Comparison of ENCODE assay signal across 9 cellular contexts in the genomic region with DNA sequence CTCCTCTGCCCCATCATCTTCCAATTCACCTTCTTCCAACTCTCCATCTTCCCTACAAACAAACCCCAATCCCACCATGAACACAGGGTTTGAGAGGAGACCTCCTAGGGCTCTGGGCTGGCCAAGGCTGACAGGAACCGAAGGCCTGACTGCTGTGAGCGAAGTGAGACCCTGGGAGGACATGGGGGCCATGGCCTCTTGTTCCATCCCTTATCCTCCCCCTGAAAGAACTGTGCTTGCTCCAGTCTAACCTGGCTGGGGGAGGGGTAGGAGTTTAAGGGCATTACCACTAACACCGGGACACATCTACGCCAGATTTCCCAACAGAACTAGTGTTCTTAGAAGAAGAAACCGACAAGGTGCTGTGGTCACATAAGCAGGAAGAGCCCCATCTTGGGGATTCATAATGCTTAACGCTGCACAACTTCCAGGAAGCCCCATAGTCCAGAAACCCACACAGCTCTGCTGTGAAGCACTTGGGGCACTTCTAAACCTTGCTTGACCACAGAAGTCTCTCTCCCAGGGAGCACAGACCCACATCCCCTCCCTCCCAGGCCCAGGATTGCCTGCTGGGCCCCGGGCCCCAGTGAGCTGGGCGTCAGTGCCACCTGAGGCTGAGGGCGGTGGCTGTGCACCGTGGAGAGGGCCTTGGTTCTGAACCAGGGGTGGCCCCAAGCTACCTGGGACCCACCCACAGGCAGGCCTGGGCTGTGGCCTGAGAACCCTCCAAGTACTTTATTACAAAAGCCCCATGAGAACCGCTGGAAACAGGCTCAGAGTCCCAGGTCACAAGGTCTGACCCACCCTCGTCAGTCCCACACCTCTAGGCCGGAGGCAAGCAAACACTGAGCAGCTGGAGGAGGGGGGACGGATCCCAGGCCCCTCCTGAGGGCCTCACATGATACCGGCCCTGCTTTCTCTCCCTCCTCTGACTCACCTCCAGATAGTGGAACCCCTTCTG. TPM values are rescaled to one million over a fixed set of nuclear protein-coding genes. Genes with fewer than 3 reads are reported as not detected.
A peak's percentile ranks its signal among the peaks of the same experiment; 100 is the strongest.
DNase-seq lines count a peak whose midpoint lies in the region; ATAC-seq, FAIRE-seq and TF ChIP-seq lines count a peak whose summit lies in the region.
"Had no signal": no experiment of that assay in that cellular context is flagged by ENCODE, and none has a peak within 500 bp of the region (broad histone marks: within the 10 kb centered on the region; RNA-seq: fewer than 3 reads in every experiment).

No MANE protein-coding gene starts in this region.

- CTCF ChIA-PET in A549 (lab: Yijun Ruan, JAX) = interaction anchor here (0.6 to 4.7 kb wide), 13 partner anchors 10 to 338 kb away, joined by 3 to 33 read pairs (median 4); no protein-coding TSS in a partner anchor
- CTCF ChIA-PET in K562 (lab: Yijun Ruan, JAX; ENCODE audit: low intra/inter-chr PET ratio) = no interaction called here

- no peaks in the 10 kb centered on the region for H3K27me3 ChIP-seq in Loucy (ENCODE audit: insufficient read depth, low read length, poor library complexity, severe bottlenecking)
- H3K27me3 ChIP-seq in K562 (ENCODE audit: control insufficient read depth in 2 of 2, insufficient read depth in 2 of 2, low read length in 2 of 2) = no peaks in the 10 kb centered on the region

- no peaks in the 10 kb centered on the region for H3K9me3 Mint-ChIP-seq in nephron

- peak overlapping the region; percentile 43 to 68; a peak in 3 of 6 replicates for H3K27ac ChIP-seq in A549
- peak overlapping the region; percentile 15; the same call in 2 of the 3 replicates for H3K27ac ChIP-seq in K562 (ENCODE audit: extremely low read depth, low read depth, low read length)

- no peak overlapping the region for H2AFZ ChIP-seq in Loucy (ENCODE audit: low read length)
- H2AFZ ChIP-seq in K562 (ENCODE audit: low read depth, low read length) = no peak overlapping the region

- H3K27me3 Mint-ChIP-seq in nephron (ENCODE audit: low read depth) = no peaks in the 10 kb centered on the region

- H3K4me3 ChIP-seq in A549 (no peak overlapping the region), Loucy (ENCODE audit: low read length, poor library complexity, severe bottlenecking) (peak overlapping the region; percentile 36), K562 (no peak overlapping the region)

- no peak overlapping the region for H3K4me2 ChIP-seq in A549
- peak overlapping the region; percentile 68 for H3K4me2 ChIP-seq in Loucy (ENCODE audit: low read depth, low read length, poor library complexity, severe bottlenecking)
- no peak overlapping the region for H3K4me2 ChIP-seq in K562 (ENCODE audit: insufficient read depth, low read length)

- no peaks in the 10 kb centered on the region for H3K9me2 ChIP-seq in Loucy (replicated peaks; ENCODE audit: low read depth, low read length)

- no peak for TF ChIP-seq EP300 in A549 (IDR thresholded peaks at IDR 0.05)
- TF ChIP-seq EP300 in K562 (IDR thresholded peaks at IDR 0.05; ENCODE audit: low read length) = no peak

- intact Hi-C loops in K562 (cut with micrococcal nuclease) = no loop called here

- DNase-seq in A549 (ENCODE audit: low read depth in 1 of 2, low spot score in 1 of 2) (no peak), K562 (ENCODE audit: extremely low read depth in 1 of 4, low spot score in 3 of 4) (no peak), NCI-H748 treated with DMSO at 0.1 percent for 48 hours (lab: John Stamatoyannopoulos, UW) (no peak), T1000 (lab: John Stamatoyannopoulos, UW) (no peak)

- no TSS peak for BruUV-seq in K562 (replicated peaks; lab: Mats Ljungman, UMichigan)

- H3K9ac ChIP-seq in Loucy (ENCODE audit: low read depth, low read length, poor library complexity, severe bottlenecking) = peak overlapping the region; percentile 62
- H3K9ac ChIP-seq in K562 (ENCODE audit: insufficient read depth in 1 of 2, low read depth in 2 of 2, low read length in 2 of 2) = peak overlapping the region in 1 of 2 experiments; percentile 84; a peak in 2 of 4 replicates

- TF ChIP-seq CTCF in A549 (IDR thresholded peaks at IDR 0.05) = no peak
- no peak for TF ChIP-seq CTCF in Loucy (conservative IDR thresholded peaks at IDR 0.05; ENCODE audit: low read length)
- TF ChIP-seq CTCF in K562 (IDR thresholded peaks at IDR 0.05 in 2 of 3, conservative IDR thresholded peaks at IDR 0.05 in 1 of 3; ENCODE audit: insufficient read depth in 2 of 3, low read depth in 1 of 3, low read length in 3 of 3) = no peak
- TF ChIP-seq CTCF in nephron (IDR thresholded peaks at IDR 0.05; ENCODE audit: unreplicated experiment in 3 of 3) = no peak

- peaks cover 38% of the 10 kb centered on the region for H3K36me3 Mint-ChIP-seq in nephron (ENCODE audit: low read depth)

- FAIRE-seq in A549 (lab: Jason Lieb, UNC) (no peak), K562 (lab: Jason Lieb, UNC) (no peak)
- FAIRE-seq: TTC549 had no signal

- ATAC-seq in A549 (no peak; a peak in 1 of 6 replicates), K562 (no peak), HG03571 (IDR thresholded peaks at IDR 0.05; ENCODE audit: unreplicated experiment) (no peak), GM19324 (IDR thresholded peaks at IDR 0.05; ENCODE audit: low FRiP score, unreplicated experiment) (no peak)

- H3K9me1 ChIP-seq in K562 (ENCODE audit: control insufficient read depth, insufficient read depth, low read length) = no peaks in the 10 kb centered on the region

- no peak for TF ChIP-seq RAD21 in A549 (conservative IDR thresholded peaks at IDR 0.05 in 1 of 2, IDR thresholded peaks at IDR 0.05 in 1 of 2)
- no peak for TF ChIP-seq RAD21 in K562 (CRISPR knock-in tag; conservative IDR thresholded peaks at IDR 0.05 in 1 of 2, IDR thresholded peaks at IDR 0.05 in 1 of 2)

- TF ChIP-seq POLR2A in A549 (IDR thresholded peaks at IDR 0.05; ENCODE audit: low read length) = no peak
- no peak for TF ChIP-seq POLR2A in K562 (conservative IDR thresholded peaks at IDR 0.05)

- peaks cover 51% of the 10 kb centered on the region for H3K79me2 ChIP-seq in Loucy (ENCODE audit: insufficient read depth, low read length)
- H3K79me2 ChIP-seq in K562 (ENCODE audit: control insufficient read depth, insufficient read depth, low read length) = peaks cover 61% of the 10 kb centered on the region

- peaks cover 5% of the 10 kb centered on the region; the same call in 1 of the 2 replicates for H3F3A ChIP-seq in Loucy (ENCODE audit: low read depth)

- H3K4me1 ChIP-seq in A549 (peaks cover 26% of the 10 kb centered on the region), Loucy (ENCODE audit: insufficient read depth, low read length, poor library complexity, severe bottlenecking) (peaks cover 29% of the 10 kb centered on the region), K562 (replicated peaks in 1 of 2; ENCODE audit: control insufficient read depth in 2 of 2, insufficient read depth in 2 of 2, low read length in 2 of 2) (peaks cover 11 to 29% of the 10 kb centered on the region in 2 experiments; a peak in 4 of 5 replicates)

- H3K4me1 Mint-ChIP-seq in nephron = peaks cover 48% of the 10 kb centered on the region

- in situ Hi-C loops in K562 (cut with MboI) = no loop called here

- H3K36me3 ChIP-seq in Loucy (ENCODE audit: insufficient read depth, low read length) (peaks cover 37% of the 10 kb centered on the region), K562 (ENCODE audit: control insufficient read depth, insufficient read depth, low read length) (peaks cover 83% of the 10 kb centered on the region; the same call in 2 of the 3 replicates)

- POLR2A ChIA-PET in A549 (lab: Yijun Ruan, JAX) = interaction anchor here (2.4 kb wide), 1 partner anchor 19 kb away, joined by 14 read pairs; a partner anchor contains a TSS
- POLR2A ChIA-PET in K562 (lab: Yijun Ruan, JAX) = interaction anchor here (0.9 to 2.7 kb wide), 7 partner anchors 10 to 60 kb away, joined by 3 to 13 read pairs (median 4); a partner anchor contains a TSS

- H3K4me3 Mint-ChIP-seq in nephron = peak overlapping the region in 1 of 3 experiments; percentile 6

- H4K20me1 ChIP-seq in Loucy (ENCODE audit: insufficient read depth, low read length, poor library complexity, severe bottlenecking) (peaks cover 7% of the 10 kb centered on the region), K562 (replicated peaks; ENCODE audit: control insufficient read depth, insufficient read depth, low read length) (no peaks in the 10 kb centered on the region)

- peak overlapping the region; percentile 36 to 77 (median 54) for H3K27ac Mint-ChIP-seq in nephron

- WGBS in A549 (ENCODE audit: missing lambda C conversion rate) = 89% methylated on average over 15 of the region's 15 CpGs
- WGBS in K562 (ENCODE audit: insufficient coverage, low coverage, missing lambda C conversion rate) = 82% methylated on average over 14 of the region's 15 CpGs

- no peaks in the 10 kb centered on the region for H3K9me3 ChIP-seq in A549
- H3K9me3 ChIP-seq in Loucy (ENCODE audit: insufficient read depth, low read depth, low read length) = no peaks in the 10 kb centered on the region
- H3K9me3 ChIP-seq in K562 (replicated peaks; ENCODE audit: control insufficient read depth, insufficient read depth, low read depth, low read length) = no peaks in the 10 kb centered on the region

RNA-seq across cellular contexts. Expression of a gene that starts 18.7 kb away (rescaled TPM):
- polyA plus RNA-seq in A549 (2011; rRNA removed) = 7.7 and 9.6 TPM in 2 replicates
- 5.9 and 8.3 TPM in 2 replicates for polyA plus RNA-seq in A549 (2012; cell fraction: cytosol; rRNA removed)
- 16.1 and 19.8 TPM in 2 replicates for polyA plus RNA-seq in A549 (2012; cell fraction: nucleus; rRNA removed)
- polyA plus RNA-seq in A549 (2017; fragmentation: RNase III; extraction: RNeasy Plus Mini Kit Qiagen cat#74134 plus additional on column Dnase treatment) = 29.7 to 37.9 TPM (median 33.4 TPM) in 3 replicates
- 13.0 and 16.6 TPM in 2 replicates for polyA minus RNA-seq in A549 (2011; rRNA and poly(A)+ RNA removed)
- 66.1 and 83.6 TPM in 2 replicates for total RNA-seq in K562 (2011; cell fraction: chromatin; rRNA removed; ENCODE audit: low replicate concordance)
- 24.1 and 34.0 TPM in 2 replicates for total RNA-seq in K562 (2011; cell fraction: nucleolus; rRNA removed)
- 30.9 TPM in 2 replicates for total RNA-seq in K562 (2011; cell fraction: nucleoplasm; rRNA removed)
- total RNA-seq in K562 (2014; rRNA removed) = 18.3 and 26.0 TPM in 2 replicates
- 19.6 and 24.1 TPM in 2 replicates for total RNA-seq in K562 (2014; rRNA removed; fragmentation: Illumina TruSeq; extraction: Trizol)
- 13.2 and 19.1 TPM in 2 replicates for total RNA-seq in K562 (2015; rRNA removed; fragmentation: Illumina TruSeq; extraction: Trizol)
- 59.5 and 75.6 TPM in 2 replicates for total RNA-seq in K562 (2021)
- polyA plus RNA-seq in K562 (2011; rRNA removed) = 4.0 and 5.3 TPM in 2 replicates
- polyA plus RNA-seq in K562 (2011; cell fraction: cytosol; rRNA removed) = 2.2 and 3.7 TPM in 2 replicates
- 14.1 and 22.9 TPM in 2 replicates for polyA plus RNA-seq in K562 (2011; cell fraction: nucleus; rRNA removed)
- polyA plus RNA-seq in K562 (2012) = 11.1 and 39.1 TPM in 2 replicates
- 33.5 and 33.7 TPM in 2 replicates for polyA plus RNA-seq in K562 (2014; fragmentation: Illumina TruSeq; extraction: Trizol)
- 1 to 10 TPM; 2.2 to 8.0 TPM for polyA plus RNA-seq in K562 (2014; fragmentation: Nextera tagmentation; extraction: Ambion mirVana)
- polyA plus RNA-seq in K562 (2014; rRNA removed) = 14.4 and 17.6 TPM in 2 replicates
- 14.0 and 14.6 TPM in 2 replicates for polyA minus RNA-seq in K562 (2011; rRNA and poly(A)+ RNA removed)
- 23.3 and 31.7 TPM in 2 replicates for polyA minus RNA-seq in K562 (2011; cell fraction: cytosol; rRNA and poly(A)+ RNA removed)
- 7.5 and 15.8 TPM in 2 replicates for polyA minus RNA-seq in K562 (2011; cell fraction: nucleus; rRNA and poly(A)+ RNA removed)

RNA-seq across cellular contexts. Expression of a gene that starts 35.8 kb away (rescaled TPM):
- 229 and 249 TPM in 2 replicates for polyA plus RNA-seq in A549 (2011; rRNA removed)
- polyA plus RNA-seq in A549 (2012; cell fraction: cytosol; rRNA removed) = 190 and 220 TPM in 2 replicates
- 134 and 175 TPM in 2 replicates for polyA plus RNA-seq in A549 (2012; cell fraction: nucleus; rRNA removed)
- 187 to 206 TPM (median 205 TPM) in 3 replicates for polyA plus RNA-seq in A549 (2017; fragmentation: RNase III; extraction: RNeasy Plus Mini Kit Qiagen cat#74134 plus additional on column Dnase treatment)
- 87.6 and 96.8 TPM in 2 replicates for polyA minus RNA-seq in A549 (2011; rRNA and poly(A)+ RNA removed)
- total RNA-seq in K562 (2011; cell fraction: chromatin; rRNA removed; ENCODE audit: low replicate concordance) = 86.7 and 121 TPM in 2 replicates
- total RNA-seq in K562 (2011; cell fraction: nucleolus; rRNA removed) = 37.9 and 42.4 TPM in 2 replicates
- total RNA-seq in K562 (2011; cell fraction: nucleoplasm; rRNA removed) = 54.9 and 55.4 TPM in 2 replicates
- 194 and 213 TPM in 2 replicates for total RNA-seq in K562 (2014; rRNA removed)
- total RNA-seq in K562 (2014; rRNA removed; fragmentation: Illumina TruSeq; extraction: Trizol) = 215 and 244 TPM in 2 replicates
- total RNA-seq in K562 (2015; rRNA removed; fragmentation: Illumina TruSeq; extraction: Trizol) = 220 and 231 TPM in 2 replicates
- 205 and 217 TPM in 2 replicates for total RNA-seq in K562 (2021)
- polyA plus RNA-seq in K562 (2011; rRNA removed) = 199 and 297 TPM in 2 replicates
- 175 and 205 TPM in 2 replicates for polyA plus RNA-seq in K562 (2011; cell fraction: cytosol; rRNA removed)
- 41.2 and 60.5 TPM in 2 replicates for polyA plus RNA-seq in K562 (2011; cell fraction: nucleus; rRNA removed)
- 207 and 215 TPM in 2 replicates for polyA plus RNA-seq in K562 (2012)
- polyA plus RNA-seq in K562 (2014; fragmentation: Illumina TruSeq; extraction: Trizol) = 293 and 299 TPM in 2 replicates
- polyA plus RNA-seq in K562 (2014; fragmentation: Nextera tagmentation; extraction: Ambion mirVana) = 100 to 1,000 TPM in 1 of 2 experiments, 10 to 100 TPM in 1; 82.8 to 133 TPM
- polyA plus RNA-seq in K562 (2014; rRNA removed) = 250 and 273 TPM in 2 replicates
- 138 and 156 TPM in 2 replicates for polyA minus RNA-seq in K562 (2011; rRNA and poly(A)+ RNA removed)
- 63.5 and 64.3 TPM in 2 replicates for polyA minus RNA-seq in K562 (2011; cell fraction: cytosol; rRNA and poly(A)+ RNA removed)
- polyA minus RNA-seq in K562 (2011; cell fraction: nucleus; rRNA and poly(A)+ RNA removed) = 11.0 and 20.4 TPM in 2 replicates

RNA-seq across cellular contexts. Expression of a gene that starts 46.4 kb away (rescaled TPM):
- polyA plus RNA-seq in A549 (2011; rRNA removed) = 12.4 and 15.2 TPM in 2 replicates
- 112 and 136 TPM in 2 replicates for polyA plus RNA-seq in A549 (2012; cell fraction: cytosol; rRNA removed)
- polyA plus RNA-seq in A549 (2012; cell fraction: nucleus; rRNA removed) = 101 and 132 TPM in 2 replicates
- polyA plus RNA-seq in A549 (2017; fragmentation: RNase III; extraction: RNeasy Plus Mini Kit Qiagen cat#74134 plus additional on column Dnase treatment) = 40.8 to 50.4 TPM (median 42.2 TPM) in 3 replicates
- polyA minus RNA-seq in A549 (2011; rRNA and poly(A)+ RNA removed) = 2.1 and 7.5 TPM in 2 replicates
- total RNA-seq in K562 (2011; cell fraction: chromatin; rRNA removed; ENCODE audit: low replicate concordance) = 1.5 and 6.1 TPM in 2 replicates
- total RNA-seq in K562 (2011; cell fraction: nucleolus; rRNA removed) = 30.7 and 31.5 TPM in 2 replicates
- 10.5 and 11.2 TPM in 2 replicates for total RNA-seq in K562 (2011; cell fraction: nucleoplasm; rRNA removed)
- total RNA-seq in K562 (2014; rRNA removed) = 95.2 and 166 TPM in 2 replicates
- 0.64 and 2.4 TPM in 2 replicates for total RNA-seq in K562 (2014; rRNA removed; fragmentation: Illumina TruSeq; extraction: Trizol)
- total RNA-seq in K562 (2015; rRNA removed; fragmentation: Illumina TruSeq; extraction: Trizol) = 2.4 and 4.4 TPM in 2 replicates
- total RNA-seq in K562 (2021) = 77.6 and 79.5 TPM in 2 replicates
- 8.7 and 14.0 TPM in 2 replicates for polyA plus RNA-seq in K562 (2011; rRNA removed)
- 44.0 and 160 TPM in 2 replicates for polyA plus RNA-seq in K562 (2011; cell fraction: cytosol; rRNA removed)
- 12.9 and 22.9 TPM in 2 replicates for polyA plus RNA-seq in K562 (2011; cell fraction: nucleus; rRNA removed)
- polyA plus RNA-seq in K562 (2012) = 30.2 and 35.3 TPM in 2 replicates
- polyA plus RNA-seq in K562 (2014; fragmentation: Illumina TruSeq; extraction: Trizol) = 1.4 TPM in 1 of 2 replicates, not detected in the other
- under 1 TPM; 0.10 to 0.25 TPM for polyA plus RNA-seq in K562 (2014; fragmentation: Nextera tagmentation; extraction: Ambion mirVana)
- polyA plus RNA-seq in K562 (2014; rRNA removed) = 85.9 and 90.7 TPM in 2 replicates
- polyA minus RNA-seq in K562 (2011; rRNA and poly(A)+ RNA removed) = 0.69 and 0.74 TPM in 2 replicates
- 9.9 and 19.5 TPM in 2 replicates for polyA minus RNA-seq in K562 (2011; cell fraction: cytosol; rRNA and poly(A)+ RNA removed)
- polyA minus RNA-seq in K562 (2011; cell fraction: nucleus; rRNA and poly(A)+ RNA removed) = 7.0 and 7.9 TPM in 2 replicates
